In the genomic region with DNA sequence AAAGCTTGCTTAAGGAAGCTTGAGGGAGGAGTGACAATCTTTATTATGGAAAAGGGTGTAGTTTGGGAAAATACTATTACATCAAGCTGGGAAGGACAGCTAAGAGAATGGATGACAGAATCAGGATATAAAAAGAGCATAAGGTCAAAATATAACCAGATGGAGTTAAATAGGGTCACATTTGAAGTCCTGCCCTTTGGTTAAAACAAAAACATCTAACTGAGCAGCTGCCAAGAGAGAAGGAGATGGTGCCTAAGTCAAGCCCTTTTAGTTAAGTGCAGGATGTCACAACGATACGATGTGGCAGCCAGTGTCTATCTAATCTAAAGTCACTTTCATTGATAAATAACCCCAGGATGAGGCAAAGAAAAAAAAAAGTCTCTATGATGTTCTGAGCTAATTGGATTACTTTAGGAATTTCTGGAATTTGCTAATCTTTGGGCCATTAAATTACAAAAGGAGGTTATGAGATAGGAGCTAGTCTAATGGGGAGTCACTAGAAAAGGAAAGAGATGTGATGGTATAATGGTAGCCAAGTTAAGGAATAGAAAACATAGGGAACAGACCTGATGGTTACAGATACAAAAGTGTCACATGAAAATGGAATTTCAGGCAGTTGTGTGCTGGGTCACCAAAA, we compare ENCODE assay signal across 1 cellular context.
TF ChIP-seq lines count a peak whose summit lies in the region.

No MANE protein-coding gene starts in this region.

TF ChIP-seq in SK-N-SH treated with all-trans-retinoic acid at 6 μM for 48 hours, 23 proteins besides CTCF, POLR2A, EP300 and RAD21 (continued from another document):
- TF ChIP-seq, protein P1, sequence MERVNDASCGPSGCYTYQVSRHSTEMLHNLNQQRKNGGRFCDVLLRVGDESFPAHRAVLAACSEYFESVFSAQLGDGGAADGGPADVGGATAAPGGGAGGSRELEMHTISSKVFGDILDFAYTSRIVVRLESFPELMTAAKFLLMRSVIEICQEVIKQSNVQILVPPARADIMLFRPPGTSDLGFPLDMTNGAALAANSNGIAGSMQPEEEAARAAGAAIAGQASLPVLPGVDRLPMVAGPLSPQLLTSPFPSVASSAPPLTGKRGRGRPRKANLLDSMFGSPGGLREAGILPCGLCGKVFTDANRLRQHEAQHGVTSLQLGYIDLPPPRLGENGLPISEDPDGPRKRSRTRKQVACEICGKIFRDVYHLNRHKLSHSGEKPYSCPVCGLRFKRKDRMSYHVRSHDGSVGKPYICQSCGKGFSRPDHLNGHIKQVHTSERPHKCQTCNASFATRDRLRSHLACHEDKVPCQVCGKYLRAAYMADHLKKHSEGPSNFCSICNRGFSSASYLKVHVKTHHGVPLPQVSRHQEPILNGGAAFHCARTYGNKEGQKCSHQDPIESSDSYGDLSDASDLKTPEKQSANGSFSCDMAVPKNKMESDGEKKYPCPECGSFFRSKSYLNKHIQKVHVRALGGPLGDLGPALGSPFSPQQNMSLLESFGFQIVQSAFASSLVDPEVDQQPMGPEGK (CRISPR knock-in tag; IDR thresholded peaks at IDR 0.05; ENCODE audit: borderline replicate concordance), result 0 out of 2 replicates have a peak, but pooled peaks have one; percentile 44
- no peak for TF ChIP-seq BACH2 (CRISPR knock-in tag; IDR thresholded peaks at IDR 0.05; ENCODE audit: borderline replicate concordance)
- no peak for TF ChIP-seq ESRRG (CRISPR knock-in tag; IDR thresholded peaks at IDR 0.05)
- no peak for TF ChIP-seq ARNTL (CRISPR knock-in tag; IDR thresholded peaks at IDR 0.05; ENCODE audit: borderline replicate concordance, low read depth)
- TF ChIP-seq ISL1 (CRISPR knock-in tag; IDR thresholded peaks at IDR 0.05), result peak; percentile 94
- no peak for TF ChIP-seq TOX (CRISPR knock-in tag; IDR thresholded peaks at IDR 0.05; ENCODE audit: borderline replicate concordance)
- TF ChIP-seq SNAI2 (CRISPR knock-in tag; IDR thresholded peaks at IDR 0.05), result peak; percentile 41; the same call in 1 of the 2 replicates
- TF ChIP-seq PPARA (CRISPR knock-in tag; IDR thresholded peaks at IDR 0.05; ENCODE audit: borderline replicate concordance), result no peak
- TF ChIP-seq, protein P2, sequence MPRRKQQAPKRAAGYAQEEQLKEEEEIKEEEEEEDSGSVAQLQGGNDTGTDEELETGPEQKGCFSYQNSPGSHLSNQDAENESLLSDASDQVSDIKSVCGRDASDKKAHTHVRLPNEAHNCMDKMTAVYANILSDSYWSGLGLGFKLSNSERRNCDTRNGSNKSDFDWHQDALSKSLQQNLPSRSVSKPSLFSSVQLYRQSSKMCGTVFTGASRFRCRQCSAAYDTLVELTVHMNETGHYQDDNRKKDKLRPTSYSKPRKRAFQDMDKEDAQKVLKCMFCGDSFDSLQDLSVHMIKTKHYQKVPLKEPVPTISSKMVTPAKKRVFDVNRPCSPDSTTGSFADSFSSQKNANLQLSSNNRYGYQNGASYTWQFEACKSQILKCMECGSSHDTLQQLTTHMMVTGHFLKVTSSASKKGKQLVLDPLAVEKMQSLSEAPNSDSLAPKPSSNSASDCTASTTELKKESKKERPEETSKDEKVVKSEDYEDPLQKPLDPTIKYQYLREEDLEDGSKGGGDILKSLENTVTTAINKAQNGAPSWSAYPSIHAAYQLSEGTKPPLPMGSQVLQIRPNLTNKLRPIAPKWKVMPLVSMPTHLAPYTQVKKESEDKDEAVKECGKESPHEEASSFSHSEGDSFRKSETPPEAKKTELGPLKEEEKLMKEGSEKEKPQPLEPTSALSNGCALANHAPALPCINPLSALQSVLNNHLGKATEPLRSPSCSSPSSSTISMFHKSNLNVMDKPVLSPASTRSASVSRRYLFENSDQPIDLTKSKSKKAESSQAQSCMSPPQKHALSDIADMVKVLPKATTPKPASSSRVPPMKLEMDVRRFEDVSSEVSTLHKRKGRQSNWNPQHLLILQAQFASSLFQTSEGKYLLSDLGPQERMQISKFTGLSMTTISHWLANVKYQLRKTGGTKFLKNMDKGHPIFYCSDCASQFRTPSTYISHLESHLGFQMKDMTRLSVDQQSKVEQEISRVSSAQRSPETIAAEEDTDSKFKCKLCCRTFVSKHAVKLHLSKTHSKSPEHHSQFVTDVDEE (CRISPR knock-in tag; IDR thresholded peaks at IDR 0.05), result peak; percentile 22; the same call in 1 of the 2 replicates
- peak; percentile 75 for TF ChIP-seq ZFP30 (CRISPR knock-in tag; IDR thresholded peaks at IDR 0.05)
- TF ChIP-seq, protein P3, sequence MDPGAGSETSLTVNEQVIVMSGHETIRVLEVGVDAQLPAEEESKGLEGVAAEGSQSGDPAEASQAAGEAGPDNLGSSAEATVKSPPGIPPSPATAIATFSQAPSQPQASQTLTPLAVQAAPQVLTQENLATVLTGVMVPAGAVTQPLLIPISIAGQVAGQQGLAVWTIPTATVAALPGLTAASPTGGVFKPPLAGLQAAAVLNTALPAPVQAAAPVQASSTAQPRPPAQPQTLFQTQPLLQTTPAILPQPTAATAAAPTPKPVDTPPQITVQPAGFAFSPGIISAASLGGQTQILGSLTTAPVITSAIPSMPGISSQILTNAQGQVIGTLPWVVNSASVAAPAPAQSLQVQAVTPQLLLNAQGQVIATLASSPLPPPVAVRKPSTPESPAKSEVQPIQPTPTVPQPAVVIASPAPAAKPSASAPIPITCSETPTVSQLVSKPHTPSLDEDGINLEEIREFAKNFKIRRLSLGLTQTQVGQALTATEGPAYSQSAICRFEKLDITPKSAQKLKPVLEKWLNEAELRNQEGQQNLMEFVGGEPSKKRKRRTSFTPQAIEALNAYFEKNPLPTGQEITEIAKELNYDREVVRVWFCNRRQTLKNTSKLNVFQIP (CRISPR knock-in tag; IDR thresholded peaks at IDR 0.05; ENCODE audit: borderline replicate concordance, low read depth), result no peak
- TF ChIP-seq GLIS3 (CRISPR knock-in tag; IDR thresholded peaks at IDR 0.05), result peak; percentile 26; the same call in 1 of the 2 replicates
- TF ChIP-seq, protein P4, sequence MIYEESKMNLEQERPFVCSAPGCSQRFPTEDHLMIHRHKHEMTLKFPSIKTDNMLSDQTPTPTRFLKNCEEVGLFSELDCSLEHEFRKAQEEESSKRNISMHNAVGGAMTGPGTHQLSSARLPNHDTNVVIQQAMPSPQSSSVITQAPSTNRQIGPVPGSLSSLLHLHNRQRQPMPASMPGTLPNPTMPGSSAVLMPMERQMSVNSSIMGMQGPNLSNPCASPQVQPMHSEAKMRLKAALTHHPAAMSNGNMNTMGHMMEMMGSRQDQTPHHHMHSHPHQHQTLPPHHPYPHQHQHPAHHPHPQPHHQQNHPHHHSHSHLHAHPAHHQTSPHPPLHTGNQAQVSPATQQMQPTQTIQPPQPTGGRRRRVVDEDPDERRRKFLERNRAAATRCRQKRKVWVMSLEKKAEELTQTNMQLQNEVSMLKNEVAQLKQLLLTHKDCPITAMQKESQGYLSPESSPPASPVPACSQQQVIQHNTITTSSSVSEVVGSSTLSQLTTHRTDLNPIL (CRISPR knock-in tag; IDR thresholded peaks at IDR 0.05; ENCODE audit: low read depth), result peak; percentile 47; the same call in 1 of the 2 replicates
- TF ChIP-seq ZFP3 (CRISPR knock-in tag; IDR thresholded peaks at IDR 0.05), result no peak
- no peak for TF ChIP-seq ZNF565 (CRISPR knock-in tag; conservative IDR thresholded peaks at IDR 0.05; ENCODE audit: low read depth)
- TF ChIP-seq TCF4 (CRISPR knock-in tag; IDR thresholded peaks at IDR 0.05; ENCODE audit: borderline replicate concordance), result no peak
- TF ChIP-seq ZNF8 (CRISPR knock-in tag; IDR thresholded peaks at IDR 0.05), result no peak
